Comparison of ENCODE assay signal across 25 cellular contexts in the genomic region with DNA sequence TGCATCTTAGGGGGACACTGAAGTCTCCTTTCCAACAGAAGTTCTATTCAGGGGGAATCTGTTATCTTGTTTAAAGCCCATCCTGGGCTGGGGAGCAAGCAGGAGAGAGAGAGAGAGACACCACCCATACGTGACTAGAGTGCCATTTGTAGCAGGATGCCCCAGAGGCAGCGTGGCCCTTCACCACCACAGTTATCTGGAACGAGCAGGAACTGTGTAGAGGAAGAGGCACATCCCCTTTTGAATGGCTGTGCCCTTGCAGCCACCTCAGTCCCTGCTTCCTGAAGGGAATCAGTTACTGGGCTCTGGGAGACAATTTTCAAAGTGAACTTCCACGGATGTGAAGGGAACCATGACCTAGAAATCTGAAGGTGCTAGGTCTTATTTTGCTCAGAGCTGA. TPM values are rescaled to one million over a fixed set of nuclear protein-coding genes. Genes with fewer than 3 reads are reported as not detected.
"Had no signal": no experiment of that assay in that cellular context is flagged by ENCODE, and none has a peak within 500 bp of the region (broad histone marks: within the 10 kb centered on the region; RNA-seq: fewer than 3 reads in every experiment).

No MANE protein-coding gene starts in this region.

- H3K4me1 ChIP-seq: pancreas had no signal

- H3K4me3 Mint-ChIP-seq: activated B cell treated with CpG ODN at 0.5 μM for 24 hours; activated CD4-positive, alpha-beta memory T cell treated with anti-CD3 and anti-CD28 coated beads, Interleukin-2, amount 10 ng/mL, durations not matched to agents 7 days and 5 days; activated CD8-positive, alpha-beta memory T cell treated with anti-CD3 and anti-CD28 coated beads, Interleukin-2, amount 10 ng/mL, durations not matched to agents 7 days and 5 days; activated naive CD8-positive, alpha-beta T cell; immature natural killer cell; natural killer cell; stimulated activated memory B cell treated with anti-CD40 and anti-IgM and Interleukin-4, amounts not matched to agents 10 μg/mL and 1 μg/mL and 100 μg/mL, for 72 hours; type B pancreatic cell had no signal

- H3K27ac ChIP-seq: esophagus muscularis mucosa, neutrophil, pancreas had no signal

- FAIRE-seq: bronchial epithelial cell, pancreas had no signal

- H3K36me3 ChIP-seq: esophagus muscularis mucosa, heart right ventricle, neutrophil, pancreas had no signal

- H3K4me2 ChIP-seq: smooth muscle cell had no signal

- H3K36me3 Mint-ChIP-seq: activated CD8-positive, alpha-beta memory T cell treated with anti-CD3 and anti-CD28 coated beads, Interleukin-2, amount 10 ng/mL, durations not matched to agents 7 days and 5 days; activated naive CD8-positive, alpha-beta T cell; immature natural killer cell; natural killer cell; stimulated activated memory B cell treated with anti-CD40 and anti-IgM and Interleukin-4, amounts not matched to agents 10 μg/mL and 1 μg/mL and 100 μg/mL, for 72 hours; type B pancreatic cell had no signal

- H3K4me3 ChIP-seq: esophagus muscularis mucosa, heart right ventricle, pancreas, smooth muscle cell, testis had no signal

- H3K27me3 ChIP-seq: neutrophil, pancreas, testis had no signal

- DNase-seq: activated B cell treated with CpG ODN at 0.5 μM for 24 hours; activated CD4-positive, alpha-beta memory T cell treated with anti-CD3 and anti-CD28 coated beads, Interleukin-2, amount 10 ng/mL, durations not matched to agents 7 days and 5 days; activated CD4-positive, alpha-beta T cell treated with anti-CD3 and anti-CD28 coated beads for 4 hours; activated CD8-positive, alpha-beta memory T cell treated with anti-CD3 and anti-CD28 coated beads, Interleukin-2, amount 10 ng/mL, durations not matched to agents 7 days and 5 days; cerebellar nuclear complex; cortex of kidney; effector CD4-positive, alpha-beta T cell; heart right ventricle; immature natural killer cell; kidney glomerular epithelial cell; natural killer cell; pancreas; stimulated activated CD4-positive, alpha-beta T cell treated with anti-CD3 and anti-CD28 coated beads, Interleukin-4, amount 100 ng/mL, for 4 hours; T-helper 1 cell; T-helper 9 cell; testis had no signal

- H3K4me1 Mint-ChIP-seq: activated B cell treated with CpG ODN at 0.5 μM for 24 hours, immature natural killer cell had no signal

- H3K9me3 Mint-ChIP-seq: activated B cell treated with CpG ODN at 0.5 μM for 24 hours; activated CD4-positive, alpha-beta memory T cell treated with anti-CD3 and anti-CD28 coated beads, Interleukin-2, amount 10 ng/mL, durations not matched to agents 7 days and 5 days; immature natural killer cell; natural killer cell; stimulated activated memory B cell treated with anti-CD40 and anti-IgM and Interleukin-4, amounts not matched to agents 10 μg/mL and 1 μg/mL and 100 μg/mL, for 72 hours; type B pancreatic cell had no signal

- H3K9me3 ChIP-seq: esophagus muscularis mucosa, heart right ventricle, neutrophil, pancreas, testis had no signal

- H3K27ac Mint-ChIP-seq: activated B cell treated with CpG ODN at 0.5 μM for 24 hours; activated CD4-positive, alpha-beta memory T cell treated with anti-CD3 and anti-CD28 coated beads, Interleukin-2, amount 10 ng/mL, durations not matched to agents 7 days and 5 days; activated CD8-positive, alpha-beta memory T cell treated with anti-CD3 and anti-CD28 coated beads, Interleukin-2, amount 10 ng/mL, durations not matched to agents 7 days and 5 days; activated naive CD8-positive, alpha-beta T cell; immature natural killer cell; natural killer cell; stimulated activated memory B cell treated with anti-CD40 and anti-IgM and Interleukin-4, amounts not matched to agents 10 μg/mL and 1 μg/mL and 100 μg/mL, for 72 hours; type B pancreatic cell had no signal

RNA-seq across cellular contexts. Expression of a gene that starts 24.1 kb away (rescaled TPM):
- total RNA-seq: activated B cell treated with CpG ODN at 0.5 μM for 24 hours; activated CD4-positive, alpha-beta memory T cell treated with anti-CD3 and anti-CD28 coated beads, Interleukin-2, amount 10 ng/mL, durations not matched to agents 7 days and 5 days; activated CD8-positive, alpha-beta memory T cell treated with anti-CD3 and anti-CD28 coated beads, Interleukin-2, amount 10 ng/mL, durations not matched to agents 7 days and 5 days; bronchial epithelial cell; esophagus muscularis mucosa; liver; natural killer cell; sciatic nerve had no signal
- polyA plus RNA-seq: immature natural killer cell had no signal
